In the genomic region with DNA sequence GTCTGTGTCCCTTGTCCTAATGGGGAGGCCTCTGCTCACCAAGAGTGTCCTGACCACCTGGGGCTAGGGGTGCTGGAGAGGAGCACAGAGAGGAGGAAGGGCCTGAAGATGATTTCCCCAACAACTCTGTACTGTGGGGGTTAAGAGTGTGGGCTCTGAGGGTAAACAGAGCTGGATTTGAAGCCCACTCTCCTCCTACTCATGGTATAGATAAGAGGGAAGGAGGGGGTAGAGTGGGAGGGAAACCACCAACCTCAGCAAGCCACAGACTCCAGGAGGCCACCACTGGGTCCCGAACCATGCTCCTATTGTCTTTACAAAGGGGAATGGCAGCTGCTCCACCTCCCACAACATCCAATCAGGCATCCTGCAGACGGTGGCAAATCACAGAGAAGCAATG, we compare ENCODE assay signal across 22 cellular contexts.
A peak's percentile ranks its signal among the peaks of the same experiment; 100 is the strongest.
DNase-seq lines count a peak whose midpoint lies in the region; ATAC-seq, FAIRE-seq and TF ChIP-seq lines count a peak whose summit lies in the region.
"Had no signal": no experiment of that assay in that cellular context is flagged by ENCODE, and none has a peak within 500 bp of the region (broad histone marks: within the 10 kb centered on the region; RNA-seq: fewer than 3 reads in every experiment).

No MANE protein-coding gene starts in this region.

- H3F3A ChIP-seq in PC-9 (ENCODE audit: insufficient read depth, low read depth), result peaks cover 2% of the 10 kb centered on the region; the same call in 1 of the 2 replicates

- H3K36me3 ChIP-seq in ascending aorta (no peaks in the 10 kb centered on the region), HepG2 (replicated peaks in 1 of 2; ENCODE audit: control insufficient read depth in 1 of 2, insufficient read depth in 2 of 2, low read length in 2 of 2) (no peaks in the 10 kb centered on the region), stomach (no peaks in the 10 kb centered on the region), PC-9 (ENCODE audit: low read depth) (no peaks in the 10 kb centered on the region)

- TF ChIP-seq RAD21 in A549 (conservative IDR thresholded peaks at IDR 0.05 in 1 of 2, IDR thresholded peaks at IDR 0.05 in 1 of 2) (no peak), HepG2 (CRISPR knock-in tag; IDR thresholded peaks at IDR 0.05) (no peak)

- H3K79me2 ChIP-seq in HepG2 (ENCODE audit: insufficient read depth, low read length) (peaks cover 21% of the 10 kb centered on the region), PC-9 (ENCODE audit: low read depth) (no peaks in the 10 kb centered on the region)

- TF ChIP-seq EP300 in A549 (IDR thresholded peaks at IDR 0.05), result no peak
- no peak for TF ChIP-seq EP300 in HepG2 (IDR thresholded peaks at IDR 0.05; ENCODE audit: low read depth in 2 of 2, low read length in 2 of 2)
- TF ChIP-seq EP300 in HepG2 (CRISPR knock-in tag; IDR thresholded peaks at IDR 0.05; ENCODE audit: borderline replicate concordance), result no peak
- TF ChIP-seq EP300 in stomach (IDR thresholded peaks at IDR 0.05), result no peak

- peaks cover 36% of the 10 kb centered on the region for H3K4me1 ChIP-seq in A549
- H3K4me1 ChIP-seq in ascending aorta, result peaks cover 3 to 34% of the 10 kb centered on the region in 2 donors
- peaks cover 66% of the 10 kb centered on the region for H3K4me1 ChIP-seq in HepG2 (ENCODE audit: insufficient read depth, low read length)
- H3K4me1 ChIP-seq in stomach, result peaks cover 11 to 47% (median 28%) of the 10 kb centered on the region in 4 donors
- peaks cover 28% of the 10 kb centered on the region for H3K4me1 ChIP-seq in PC-9 (replicated peaks; ENCODE audit: insufficient read depth)

- intact Hi-C loops in ascending aorta (cut with DNase I) (loop anchor here (2.0 kb wide), 1 partner anchor 15 kb away; no protein-coding TSS in a partner anchor), HepG2 (cut with micrococcal nuclease; ENCODE audit: unreplicated experiment) (no loop called here), stomach (cut with DNase I; ENCODE audit: low total_unique reads) (no loop called here), PC-9 (cut with micrococcal nuclease; ENCODE audit: unreplicated experiment) (no loop called here)

- no peak for TF ChIP-seq CTCF in A549 (IDR thresholded peaks at IDR 0.05)
- TF ChIP-seq CTCF in ascending aorta (IDR thresholded peaks at IDR 0.05), result no peak
- TF ChIP-seq CTCF in HepG2 (CRISPR knock-in tag; IDR thresholded peaks at IDR 0.05), result no peak
- no peak for TF ChIP-seq CTCF in stomach (IDR thresholded peaks at IDR 0.05)
- TF ChIP-seq CTCF in PC-9 (conservative IDR thresholded peaks at IDR 0.05), result no peak

- H3K27me3 ChIP-seq in ascending aorta, result no peaks in the 10 kb centered on the region
- no peaks in the 10 kb centered on the region; a peak in 1 of 5 replicates for H3K27me3 ChIP-seq in HepG2 (ENCODE audit: control insufficient read depth in 1 of 2, insufficient read depth in 2 of 2, low read length in 2 of 2)
- H3K27me3 ChIP-seq in stomach, result no peaks in the 10 kb centered on the region
- H3K27me3 ChIP-seq in PC-9 (ENCODE audit: insufficient read depth, low read depth), result no peaks in the 10 kb centered on the region

- no TSS peak for BruUV-seq in HepG2 (replicated peaks; lab: Mats Ljungman, UMichigan)
- BruUV-seq in PC-9 (replicated peaks; lab: Mats Ljungman, UMichigan), result no TSS peak

- H2AFZ ChIP-seq in HepG2 (ENCODE audit: low read length), result no peak overlapping the region
- H2AFZ ChIP-seq in PC-9, result no peak overlapping the region

- no peak overlapping the region for H3K9ac ChIP-seq in HepG2 (ENCODE audit: insufficient read depth, low read depth, low read length)

- H4K20me1 ChIP-seq in HepG2 (ENCODE audit: insufficient read depth, low read length) (no peaks in the 10 kb centered on the region), PC-9 (ENCODE audit: insufficient read depth) (no peaks in the 10 kb centered on the region)

- POLR2A ChIA-PET in A549 (lab: Yijun Ruan, JAX) (no interaction called here), HepG2 (lab: Yijun Ruan, JAX) (no interaction called here), PC-9 (lab: Charles Lee; ENCODE audit: unreplicated experiment) (no interaction called here)

- H3K4me2 ChIP-seq in A549 (no peak overlapping the region), HepG2 (ENCODE audit: low read depth, low read length) (no peak overlapping the region), PC-9 (no peak overlapping the region)

- DNase-seq in A549 (ENCODE audit: low read depth in 1 of 2, low spot score in 1 of 2) (no peak), ascending aorta (ENCODE audit: low spot score in 2 of 2) (no peak), HepG2 (ENCODE audit: low spot score) (peak; percentile 29), stomach (no peak), PC-9 (no peak), NCI-H2029 treated with DMSO at 0.1 percent for 48 hours (lab: John Stamatoyannopoulos, UW) (no peak), inferior parietal cortex (ENCODE audit: extremely low spot score) (no peak)
- DNase-seq: activated CD8-positive, alpha-beta memory T cell treated with anti-CD3 and anti-CD28 coated beads, Interleukin-2, amount 10 ng/mL, durations not matched to agents 7 days and 5 days; activated gamma-delta T cell treated with Interleukin-2 at 50 U/mL for 16 hours; activated T-cell treated with anti-CD3 and anti-CD28 coated beads, Interleukin-2, amount 50 U/mL, for 4 hours; CD4-positive, alpha-beta T cell; foreskin fibroblast; GOT3; NCI-H1092; NCI-H187; NCI-H2171; stimulated activated CD4-positive, alpha-beta T cell treated with anti-CD3 and anti-CD28 coated beads, Interleukin-15, amount 100 ng/mL, for 24 hours; stimulated activated CD4-positive, alpha-beta T cell treated with anti-CD3 and anti-CD28 coated beads, Interleukin-4, amount 100 ng/mL, for 4 hours had no signal

- 88% methylated on average over 2 of the region's 2 CpGs for WGBS in A549 (ENCODE audit: missing lambda C conversion rate)
- 75% methylated on average over 1 of the region's 2 CpGs for WGBS in HepG2 (ENCODE audit: low lambda C conversion rate)
- 52 to 96% (median 79%) methylated on average over 2 of the region's 2 CpGs for WGBS in stomach, 5 donors

- TF ChIP-seq POLR2A in A549 (IDR thresholded peaks at IDR 0.05; ENCODE audit: low read length) (no peak), HepG2 (IDR thresholded peaks at IDR 0.05; ENCODE audit: insufficient read depth in 1 of 2, low read depth in 2 of 2, low read length in 2 of 2) (no peak), stomach (IDR thresholded peaks at IDR 0.05) (no peak)

- FAIRE-seq in A549 (lab: Jason Lieb, UNC) (no peak), HepG2 (lab: Jason Lieb, UNC) (no peak)

- ATAC-seq in A549 (no peak), HepG2 (no peak)
- ATAC-seq in activated CD4-positive, CD25-positive, alpha-beta regulatory T cell treated with anti-CD3 and anti-CD28 coated beads, Interleukin-2, amount 50 U/mL, for 24 hours, result no peak
- ATAC-seq: activated CD8-positive, alpha-beta memory T cell treated with anti-CD3 and anti-CD28 coated beads, Interleukin-2, amount 10 ng/mL, durations not matched to agents 7 days and 5 days; activated T-cell treated with anti-CD3 and anti-CD28 coated beads, Interleukin-2, amount 50 U/mL, for 4 hours; esophagus mucosa; WTC11 had no signal

- H3K27ac ChIP-seq in A549 (peak overlapping the region; percentile 14 to 49; a peak in 4 of 6 replicates), ascending aorta (peak overlapping the region; percentile 77 to 83), HepG2 (ENCODE audit: extremely low read length, insufficient read depth, low read length) (no peak overlapping the region), stomach (peak overlapping the region in 4 of 5 donors; percentile 55 to 78 (median 65)), PC-9 (no peak overlapping the region)
- H3K27ac ChIP-seq: SK-N-MC had no signal

- H3K9me3 ChIP-seq in A549 (no peaks in the 10 kb centered on the region), ascending aorta (no peaks in the 10 kb centered on the region), HepG2 (ENCODE audit: low read length) (no peaks in the 10 kb centered on the region), stomach (no peaks in the 10 kb centered on the region), PC-9 (ENCODE audit: insufficient read depth, low read depth) (no peaks in the 10 kb centered on the region)

- in situ Hi-C loops in HepG2 (cut with HindIII; ENCODE audit: extremely low pct_ligation_motif_present, low pct_unique_long_range_greater_than_20kb), result no loop called here

- H3K4me3 ChIP-seq in A549 (no peak overlapping the region), ascending aorta (no peak overlapping the region), HepG2 (replicated peaks in 1 of 3; ENCODE audit: insufficient read depth in 1 of 3, low read depth in 2 of 3, low read length in 3 of 3) (no peak overlapping the region), stomach (no peak overlapping the region), PC-9 (no peak overlapping the region)
- H3K4me3 ChIP-seq: SK-N-MC had no signal

- CTCF ChIA-PET in A549 (lab: Yijun Ruan, JAX) (interaction anchor here (1.1 kb wide), 1 partner anchor 13 kb away, joined by 3 read pairs; no protein-coding TSS in a partner anchor), HepG2 (lab: Yijun Ruan, JAX; ENCODE audit: low intra/inter-chr PET ratio, low total read pairs) (no interaction called here), PC-9 (lab: Charles Lee) (no interaction called here)

- H3K9me2 ChIP-seq in PC-9 (ENCODE audit: insufficient read depth), result no peaks in the 10 kb centered on the region

TF ChIP-seq in A549, 52 proteins besides CTCF, POLR2A, EP300 and RAD21 (continues in another document):
- TF ChIP-seq CBX2 (IDR thresholded peaks at IDR 0.05; ENCODE audit: borderline replicate concordance, low read depth), result no peak
- no peak for TF ChIP-seq HOXB13 (CRISPR knock-in tag; IDR thresholded peaks at IDR 0.05; ENCODE audit: low read depth)
- no peak for TF ChIP-seq RCOR1 (IDR thresholded peaks at IDR 0.05; ENCODE audit: low read depth, low read length)
- TF ChIP-seq HDAC2 (IDR thresholded peaks at IDR 0.05), result no peak

TF ChIP-seq in HepG2, 621 proteins besides CTCF, POLR2A, EP300 and RAD21 (continues in another document):
- TF ChIP-seq ZNF530 (CRISPR knock-in tag; IDR thresholded peaks at IDR 0.05; ENCODE audit: low read depth), result no peak
- no peak for TF ChIP-seq SKI (IDR thresholded peaks at IDR 0.05; ENCODE audit: partially characterized antibody)
- TF ChIP-seq MTA3 (CRISPR knock-in tag; IDR thresholded peaks at IDR 0.05), result no peak
- no peak for TF ChIP-seq TBX3 (IDR thresholded peaks at IDR 0.05; ENCODE audit: borderline replicate concordance)
- TF ChIP-seq HOXD1 (CRISPR knock-in tag; IDR thresholded peaks at IDR 0.05), result no peak
- TF ChIP-seq RARA (CRISPR knock-in tag; IDR thresholded peaks at IDR 0.05), result no peak
- no peak for TF ChIP-seq PLRG1 (conservative IDR thresholded peaks at IDR 0.05)
- no peak for TF ChIP-seq KLF12 (CRISPR knock-in tag; IDR thresholded peaks at IDR 0.05; ENCODE audit: borderline replicate concordance)
- TF ChIP-seq REPIN1 (CRISPR knock-in tag; IDR thresholded peaks at IDR 0.05; ENCODE audit: borderline replicate concordance, low read depth), result no peak
- TF ChIP-seq RARG (CRISPR knock-in tag; IDR thresholded peaks at IDR 0.05; ENCODE audit: low read depth), result no peak
- TF ChIP-seq ZNF30 (CRISPR knock-in tag; IDR thresholded peaks at IDR 0.05), result no peak

Comparison
In these comparisons a context has a peak if more than half of its experiments do, and no peak if none do; other contexts are left out.
1. H3K27ac ChIP-seq: peak in A549 (2 of 2), ascending aorta (2 of 2) and stomach (4 of 5); none in HepG2 (single experiment) and PC-9 (single experiment).